1 cellular context compared by ENCODE assay signal in the genomic region with DNA sequence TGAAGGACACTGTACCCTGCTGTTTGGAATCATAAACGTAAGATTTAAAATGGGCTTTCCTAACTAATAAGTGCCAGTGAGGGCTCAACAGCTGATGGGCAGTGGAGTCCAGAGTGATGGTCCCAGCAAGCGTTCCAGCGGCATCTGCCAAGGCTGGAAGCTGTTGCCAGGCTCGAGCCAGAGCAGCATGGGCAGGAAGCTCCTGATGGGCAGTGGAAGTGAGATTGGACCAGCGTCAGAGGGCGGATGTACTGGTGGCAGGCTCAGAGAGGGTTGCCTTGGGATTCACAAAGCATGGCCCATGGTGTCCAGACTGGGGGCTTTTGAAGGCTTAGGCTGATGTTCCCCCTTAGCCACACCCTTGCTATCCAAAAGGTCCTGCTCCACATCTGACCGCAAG.
TF ChIP-seq lines count a peak whose summit lies in the region.

No MANE protein-coding gene starts in this region.

TF ChIP-seq in endothelial cell of umbilical vein, 7 proteins besides CTCF, POLR2A, EP300 and RAD21:
- TF ChIP-seq POLR2AphosphoS5 (IDR thresholded peaks at IDR 0.05; ENCODE audit: insufficient read depth, low read depth, low read length) (peak; percentile 18), GATA2 (IDR thresholded peaks at IDR 0.05; ENCODE audit: insufficient read depth, insufficient read length, low read depth, low read length) (no peak)
- TF ChIP-seq, protein P1, sequence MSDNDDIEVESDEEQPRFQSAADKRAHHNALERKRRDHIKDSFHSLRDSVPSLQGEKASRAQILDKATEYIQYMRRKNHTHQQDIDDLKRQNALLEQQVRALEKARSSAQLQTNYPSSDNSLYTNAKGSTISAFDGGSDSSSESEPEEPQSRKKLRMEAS (IDR thresholded peaks at IDR 0.05; ENCODE audit: insufficient read depth, insufficient read length), result no peak
